In the genomic region with DNA sequence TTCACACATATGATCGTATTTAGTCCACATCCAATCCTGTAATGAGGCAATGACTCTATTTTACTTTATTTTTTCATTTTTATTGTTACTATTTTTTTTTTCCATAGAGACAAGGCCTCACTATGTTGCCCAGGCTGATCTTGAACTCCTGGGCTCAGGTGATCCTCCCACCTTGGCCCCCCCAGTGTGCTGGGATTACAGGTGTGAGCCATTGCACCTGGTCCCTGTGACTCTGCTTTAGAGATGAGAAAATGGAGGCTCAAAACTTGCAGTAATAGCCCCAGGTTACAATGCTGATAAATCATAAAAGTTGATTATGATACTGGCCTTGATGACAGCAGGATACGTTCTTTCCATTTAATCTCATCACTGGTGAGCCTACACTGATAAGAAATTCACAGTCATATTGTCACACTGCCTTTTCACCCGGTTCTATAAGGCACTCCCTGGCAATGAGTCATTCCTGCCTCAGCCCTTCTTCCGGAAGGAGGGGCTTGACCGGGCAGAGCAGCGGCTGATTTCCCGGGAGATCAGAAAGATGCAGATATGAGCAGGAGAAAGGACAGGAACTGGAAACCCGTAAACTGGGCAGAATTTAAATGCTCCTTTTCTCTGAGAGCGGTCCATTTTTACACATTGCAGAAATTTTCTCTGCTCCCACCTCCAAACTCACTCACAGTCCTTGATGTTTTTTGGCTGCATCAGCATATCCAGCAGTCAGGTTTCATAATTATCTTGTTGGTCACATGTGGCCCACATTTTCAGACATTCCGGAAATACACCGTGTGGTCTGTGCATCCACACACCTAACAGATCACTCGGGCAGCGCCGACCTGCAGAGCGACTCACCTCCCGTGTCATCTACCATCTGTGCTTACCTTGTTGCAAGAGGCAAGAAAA, we compare ENCODE assay signal across 10 cellular contexts.
DNase-seq lines count a peak whose midpoint lies in the region; ATAC-seq and TF ChIP-seq lines count a peak whose summit lies in the region.
"Had no signal": no experiment of that assay in that cellular context is flagged by ENCODE, and none has a peak within 500 bp of the region (broad histone marks: within the 10 kb centered on the region; RNA-seq: fewer than 3 reads in every experiment).

No MANE protein-coding gene starts in this region.

- no peaks in the 10 kb centered on the region for H3K9me3 ChIP-seq in effector memory CD4-positive, alpha-beta T cell (ENCODE audit: control insufficient read depth, low read length)

- H3K4me3 ChIP-seq in choroid plexus epithelial cell (ENCODE audit: low read depth, low read length): peak overlapping the region; percentile 26
- no peak overlapping the region for H3K4me3 ChIP-seq in effector memory CD4-positive, alpha-beta T cell (ENCODE audit: insufficient read depth, low read depth, low read length, poor library complexity, severe bottlenecking)

- no peak for ATAC-seq in HG02885 (IDR thresholded peaks at IDR 0.05; ENCODE audit: poor library complexity, unreplicated experiment)

- no peaks in the 10 kb centered on the region for H3K4me1 ChIP-seq in effector memory CD4-positive, alpha-beta T cell (ENCODE audit: control insufficient read depth, insufficient read depth, low read length, poor library complexity, severe bottlenecking)

- DNase-seq in Daoy (ENCODE audit: low read depth) (peak; percentile 81), NCI-H2171 treated with DMSO at 0.1 percent for 48 hours (lab: John Stamatoyannopoulos, UW) (peak; percentile 79), choroid plexus epithelial cell (ENCODE audit: low read depth) (peak; percentile 75), mucosa of gallbladder (ENCODE audit: low spot score) (peak; percentile 60), CD1c-positive myeloid dendritic cell (ENCODE audit: extremely low spot score) (no peak), putamen (ENCODE audit: low spot score) (no peak)
- DNase-seq in effector memory CD4-positive, alpha-beta T cell: no peak
- DNase-seq: activated naive CD8-positive, alpha-beta T cell treated with anti-CD3 and anti-CD28 coated beads, Interleukin-2, amount 10 ng/mL, durations not matched to agents 7 days and 5 days; SIG-M5 had no signal

- TF ChIP-seq CTCF in choroid plexus epithelial cell (conservative IDR thresholded peaks at IDR 0.05; ENCODE audit: low read depth, low read length): no peak

- no peak overlapping the region for H3K27ac ChIP-seq in effector memory CD4-positive, alpha-beta T cell (ENCODE audit: insufficient read depth, low read length, poor library complexity, severe bottlenecking)

- H3K36me3 ChIP-seq in effector memory CD4-positive, alpha-beta T cell (ENCODE audit: control insufficient read depth, insufficient read depth, low read length): no peaks in the 10 kb centered on the region

- H3K27me3 ChIP-seq in effector memory CD4-positive, alpha-beta T cell (replicated peaks; ENCODE audit: control insufficient read depth, insufficient read depth, low read length, poor library complexity, severe bottlenecking): no peaks in the 10 kb centered on the region

Comparison
In these comparisons a context has a peak if more than half of its experiments do, and no peak if none do; other contexts are left out.
1. DNase-seq: peak in Daoy (single experiment), NCI-H2171 treated with DMSO at 0.1 percent for 48 hours (single experiment), choroid plexus epithelial cell (single experiment) and mucosa of gallbladder (single experiment); none in CD1c-positive myeloid dendritic cell (single experiment), effector memory CD4-positive, alpha-beta T cell (0 of 3) and putamen (single experiment).